Comparison of ENCODE assay signal across 9 cellular contexts in the genomic region with DNA sequence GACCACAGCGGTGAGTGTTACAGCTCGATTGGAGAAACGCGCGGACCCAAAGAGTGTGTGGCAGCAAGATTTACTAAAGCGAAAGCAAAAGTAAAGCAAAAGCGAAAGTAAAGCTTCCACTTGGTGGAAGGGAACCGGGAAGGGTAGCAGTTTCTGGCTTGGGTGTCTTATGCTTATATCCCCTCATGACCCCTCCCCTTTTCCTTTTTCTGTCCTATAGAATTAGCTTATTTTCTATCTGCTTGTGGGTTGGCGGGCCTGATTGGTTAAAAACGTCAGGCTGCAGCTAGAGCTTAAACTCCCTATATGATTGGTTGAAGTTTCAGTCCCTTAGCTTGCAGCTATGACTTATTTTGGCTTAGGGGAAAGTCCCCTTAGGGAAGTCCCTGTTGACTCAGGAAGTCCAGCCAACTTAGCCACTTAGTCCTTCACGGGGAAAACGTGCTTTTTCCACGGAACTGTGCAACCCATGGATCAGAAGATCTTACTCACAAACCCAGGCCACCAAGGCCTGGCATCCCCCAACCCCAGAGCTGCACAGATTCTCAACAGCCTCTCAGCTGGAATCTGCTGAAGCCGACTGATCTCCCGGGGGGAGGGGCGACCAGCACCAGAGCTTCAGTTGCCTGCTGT.
DNase-seq lines count a peak whose midpoint lies in the region; ATAC-seq and TF ChIP-seq lines count a peak whose summit lies in the region.
"Had no signal": no experiment of that assay in that cellular context is flagged by ENCODE, and none has a peak within 500 bp of the region (broad histone marks: within the 10 kb centered on the region; RNA-seq: fewer than 3 reads in every experiment).

No MANE protein-coding gene starts in this region.

- no peak for ATAC-seq in GM18511 (IDR thresholded peaks at IDR 0.05; ENCODE audit: unreplicated experiment)
- ATAC-seq in GM21723 (IDR thresholded peaks at IDR 0.05; ENCODE audit: unreplicated experiment): no peak
- ATAC-seq: HCT116 had no signal

- peaks cover 15% of the 10 kb centered on the region for H3K4me1 ChIP-seq in OCI-LY3 (ENCODE audit: low read length)

- H3K27ac ChIP-seq in OCI-LY3 (ENCODE audit: low read length): peak overlapping the region; percentile 71

- no peak overlapping the region for H3K4me3 ChIP-seq in Jurkat, Clone E6-1 (ENCODE audit: low read length)
- peak overlapping the region; percentile 65 for H3K4me3 ChIP-seq in OCI-LY3 (ENCODE audit: low read length)

- H3K9me3 ChIP-seq in OCI-LY3 (ENCODE audit: insufficient read depth, low read length): peaks cover 15% of the 10 kb centered on the region; the same call in 1 of the 2 replicates

- DNase-seq in EH (ENCODE audit: low read depth) (peak; percentile 21), glomerular visceral epithelial cell (ENCODE audit: extremely low spot score) (peak; percentile 82)
- peak; percentile 20 for DNase-seq in Jurkat, Clone E6-1 (ENCODE audit: low read depth, low spot score)
- DNase-seq in activated CD4-positive, CD25-positive, alpha-beta regulatory T cell treated with anti-CD3 and anti-CD28 coated beads, Interleukin-2, amount 50 U/mL, for 72 hours: no peak
- DNase-seq: amygdala had no signal

- no peaks in the 10 kb centered on the region for H3K79me2 ChIP-seq in OCI-LY3 (ENCODE audit: low read length)

- H3K4me2 ChIP-seq in OCI-LY3 (ENCODE audit: low read length): peak overlapping the region; percentile 68

- no peaks in the 10 kb centered on the region for H4K20me1 ChIP-seq in OCI-LY3 (ENCODE audit: insufficient read depth, low read length)

- peak overlapping the region; percentile 50; the same call in 1 of the 2 replicates for H3K9ac ChIP-seq in OCI-LY3 (ENCODE audit: low read length)

- no peak for TF ChIP-seq CTCF in OCI-LY3 (IDR thresholded peaks at IDR 0.05; ENCODE audit: low read depth, low read length)

- H2AFZ ChIP-seq in OCI-LY3 (ENCODE audit: low read depth, low read length): peak overlapping the region; percentile 91

- peaks cover 9% of the 10 kb centered on the region for H3K36me3 ChIP-seq in OCI-LY3 (replicated peaks; ENCODE audit: low read depth, low read length)

- no peaks in the 10 kb centered on the region for H3K27me3 ChIP-seq in OCI-LY3 (ENCODE audit: low read depth, low read length)
